In the genomic region with DNA sequence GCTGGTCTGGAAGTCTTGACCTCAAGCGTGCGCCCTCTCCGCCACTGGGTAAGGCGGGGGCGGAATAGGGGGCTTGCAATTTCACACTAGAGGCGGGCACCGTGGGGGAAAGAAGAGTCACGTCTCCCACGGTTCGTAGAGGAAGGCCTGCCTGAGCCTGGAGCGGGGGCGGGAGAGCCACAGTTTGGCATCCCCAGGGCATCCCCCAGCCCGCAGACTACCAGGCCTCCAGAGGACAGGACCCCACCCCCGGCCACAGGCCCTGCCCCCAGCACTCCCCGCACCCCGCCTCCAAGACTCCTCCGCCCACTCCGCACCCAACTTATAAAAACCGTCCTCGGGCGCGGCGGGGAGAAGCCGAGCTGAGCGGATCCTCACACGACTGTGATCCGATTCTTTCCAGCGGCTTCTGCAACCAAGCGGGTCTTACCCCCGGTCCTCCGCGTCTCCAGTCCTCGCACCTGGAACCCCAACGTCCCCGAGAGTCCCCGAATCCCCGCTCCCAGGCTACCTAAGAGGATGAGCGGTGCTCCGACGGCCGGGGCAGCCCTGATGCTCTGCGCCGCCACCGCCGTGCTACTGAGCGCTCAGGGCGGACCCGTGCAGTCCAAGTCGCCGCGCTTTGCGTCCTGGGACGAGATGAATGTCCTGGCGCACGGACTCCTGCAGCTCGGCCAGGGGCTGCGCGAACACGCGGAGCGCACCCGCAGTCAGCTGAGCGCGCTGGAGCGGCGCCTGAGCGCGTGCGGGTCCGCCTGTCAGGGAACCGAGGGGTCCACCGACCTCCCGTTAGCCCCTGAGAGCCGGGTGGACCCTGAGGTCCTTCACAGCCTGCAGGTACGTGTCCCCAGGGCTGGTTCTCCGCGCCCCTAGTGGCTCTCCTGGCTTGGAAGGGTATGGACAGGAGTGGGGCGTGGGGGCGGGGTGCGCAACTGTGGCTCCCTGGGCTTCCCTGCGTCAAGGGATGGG, we compare ENCODE assay signal across 9 cellular contexts. TPM values are rescaled to one million over a fixed set of nuclear protein-coding genes. Genes with fewer than 3 reads are reported as not detected.
DNase-seq lines count a peak whose midpoint lies in the region; ATAC-seq, FAIRE-seq and TF ChIP-seq lines count a peak whose summit lies in the region.
"Had no signal": no experiment of that assay in that cellular context is flagged by ENCODE, and none has a peak within 500 bp of the region (broad histone marks: within the 10 kb centered on the region; RNA-seq: fewer than 3 reads in every experiment).

A gene with protein sequence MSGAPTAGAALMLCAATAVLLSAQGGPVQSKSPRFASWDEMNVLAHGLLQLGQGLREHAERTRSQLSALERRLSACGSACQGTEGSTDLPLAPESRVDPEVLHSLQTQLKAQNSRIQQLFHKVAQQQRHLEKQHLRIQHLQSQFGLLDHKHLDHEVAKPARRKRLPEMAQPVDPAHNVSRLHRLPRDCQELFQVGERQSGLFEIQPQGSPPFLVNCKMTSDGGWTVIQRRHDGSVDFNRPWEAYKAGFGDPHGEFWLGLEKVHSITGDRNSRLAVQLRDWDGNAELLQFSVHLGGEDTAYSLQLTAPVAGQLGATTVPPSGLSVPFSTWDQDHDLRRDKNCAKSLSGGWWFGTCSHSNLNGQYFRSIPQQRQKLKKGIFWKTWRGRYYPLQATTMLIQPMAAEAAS (plus strand): TSS at position 353 of the 969 bp plus-strand sequence. CDS start 167 bp downstream, at position 520.

- in situ Hi-C loops in HepG2 (cut with HindIII; ENCODE audit: extremely low pct_ligation_motif_present, low pct_unique_long_range_greater_than_20kb) = no loop called here

- FAIRE-seq in HepG2 (lab: Jason Lieb, UNC) = no peak

- no peaks in the 10 kb centered on the region; a peak in 1 of 5 replicates for H3K36me3 ChIP-seq in HepG2 (replicated peaks in 1 of 2; ENCODE audit: control insufficient read depth in 1 of 2, insufficient read depth in 2 of 2, low read length in 2 of 2)

- no peak for TF ChIP-seq RAD21 in HepG2 (CRISPR knock-in tag; IDR thresholded peaks at IDR 0.05)

- H3K79me2 ChIP-seq in HepG2 (ENCODE audit: insufficient read depth, low read length) = no peaks in the 10 kb centered on the region

- peak in 2 of 3 experiments; percentile 30 to 35 for DNase-seq in NCI-H1417 (lab: John Stamatoyannopoulos, UW)
- DNase-seq in NCI-H1417 treated with DMSO at 0.1 percent for 48 hours (lab: John Stamatoyannopoulos, UW) = no peak
- peak; percentile 92 for DNase-seq in activated CD4-positive, alpha-beta T cell treated with anti-CD3 and anti-CD28 coated beads, Interleukin-2, amount 10 ng/mL, durations not matched to agents 24 days and 14 days
- DNase-seq in dermis blood vessel endothelial cell = peak; percentile 72
- DNase-seq in HepG2 (ENCODE audit: low spot score) = no peak
- peak; percentile 61 for DNase-seq in stimulated activated CD4-positive, alpha-beta T cell treated with anti-CD3 and anti-CD28 coated beads, Interleukin-4, amount 100 ng/mL, for 1 hour
- no peak for DNase-seq in GF-D8 (lab: John Stamatoyannopoulos, UW)
- DNase-seq: DND-41 had no signal

- peak; percentile 67 for ATAC-seq in HepG2
- no peak for ATAC-seq in HG02884 (IDR thresholded peaks at IDR 0.05; ENCODE audit: unreplicated experiment)

- H3K27ac Mint-ChIP-seq in activated CD4-positive, alpha-beta T cell treated with anti-CD3 and anti-CD28 coated beads, Interleukin-2, amount 10 ng/mL, durations not matched to agents 24 days and 14 days = peak within 1 kb of the TSS; percentile 64

- peaks cover 67% of the 10 kb centered on the region for H3K4me1 ChIP-seq in HepG2 (ENCODE audit: insufficient read depth, low read length)

- peaks cover 22% of the 10 kb centered on the region for H3K4me1 Mint-ChIP-seq in activated CD4-positive, alpha-beta T cell treated with anti-CD3 and anti-CD28 coated beads, Interleukin-2, amount 10 ng/mL, durations not matched to agents 24 days and 14 days

- TF ChIP-seq POLR2A in HepG2 (IDR thresholded peaks at IDR 0.05; ENCODE audit: insufficient read depth in 1 of 2, low read depth in 2 of 2, low read length in 2 of 2) = peak; percentile 61 to 92; a peak in 3 of 4 replicates

- H3K27me3 Mint-ChIP-seq in activated CD4-positive, alpha-beta T cell treated with anti-CD3 and anti-CD28 coated beads, Interleukin-2, amount 10 ng/mL, durations not matched to agents 24 days and 14 days = peaks cover 23% of the 10 kb centered on the region

- CTCF ChIA-PET in HepG2 (lab: Yijun Ruan, JAX; ENCODE audit: low intra/inter-chr PET ratio, low total read pairs) = no interaction called here

- H3K36me3 Mint-ChIP-seq in activated CD4-positive, alpha-beta T cell treated with anti-CD3 and anti-CD28 coated beads, Interleukin-2, amount 10 ng/mL, durations not matched to agents 24 days and 14 days (ENCODE audit: low read depth) = peaks cover 1% of the 10 kb centered on the region

- peak within 1 kb of the TSS; percentile 83 for H3K4me3 Mint-ChIP-seq in activated CD4-positive, alpha-beta T cell treated with anti-CD3 and anti-CD28 coated beads, Interleukin-2, amount 10 ng/mL, durations not matched to agents 24 days and 14 days

- intact Hi-C loops in activated CD4-positive, alpha-beta T cell treated with anti-CD3 and anti-CD28 coated beads, Interleukin-2, amount 10 ng/mL, durations not matched to agents 24 days and 14 days (cut with micrococcal nuclease) = loop anchor here (1.0 kb wide), 1 partner anchor 26 kb away; the partner anchor contains the start of gene RAB11B
- intact Hi-C loops in HepG2 (cut with micrococcal nuclease; ENCODE audit: unreplicated experiment) = no loop called here

- no peak within 1 kb of the TSS for H2AFZ ChIP-seq in HepG2 (ENCODE audit: low read length)

- WGBS in HepG2 (ENCODE audit: low lambda C conversion rate) = 16% methylated on average over 16 of the region's 81 CpGs

- no peaks in the 10 kb centered on the region for H3K9me3 ChIP-seq in HepG2 (ENCODE audit: low read length)

- no peaks in the 10 kb centered on the region for H3K9me3 Mint-ChIP-seq in activated CD4-positive, alpha-beta T cell treated with anti-CD3 and anti-CD28 coated beads, Interleukin-2, amount 10 ng/mL, durations not matched to agents 24 days and 14 days

- peak within 1 kb of the TSS; percentile 75 for H3K9ac ChIP-seq in HepG2 (ENCODE audit: insufficient read depth, low read depth, low read length)

- TF ChIP-seq CTCF in HepG2 (CRISPR knock-in tag; IDR thresholded peaks at IDR 0.05) = peak; percentile 4; the same call in 1 of the 2 replicates

- H3K27me3 ChIP-seq in HepG2 (ENCODE audit: control insufficient read depth in 1 of 2, insufficient read depth in 2 of 2, low read length in 2 of 2) = peaks cover 0 to 3% of the 10 kb centered on the region in 2 experiments; a peak in 1 of 5 replicates

- TF ChIP-seq EP300 in HepG2 (IDR thresholded peaks at IDR 0.05; ENCODE audit: low read depth in 2 of 2, low read length in 2 of 2) (no peak), HepG2 (CRISPR knock-in tag; IDR thresholded peaks at IDR 0.05; ENCODE audit: borderline replicate concordance) (no peak)

- BruUV-seq in HepG2 (replicated peaks; lab: Mats Ljungman, UMichigan) = TSS peak; percentile 76

- POLR2A ChIA-PET in HepG2 (lab: Yijun Ruan, JAX) = interaction anchor here (0.6 to 5.1 kb wide), 10 partner anchors 8 to 159 kb away, joined by 3 to 33 read pairs (median 4); partner anchors contain the start of genes MARCHF2 and RAB11B

- peak within 1 kb of the TSS; percentile 95 for H3K4me2 ChIP-seq in HepG2 (ENCODE audit: low read depth, low read length)

- H3K4me3 ChIP-seq in HepG2 (replicated peaks in 1 of 3; ENCODE audit: insufficient read depth in 1 of 3, low read depth in 2 of 3, low read length in 3 of 3) = peak within 1 kb of the TSS; percentile 56 to 79 (median 74); a peak in 5 of 6 replicates

- H4K20me1 ChIP-seq in HepG2 (ENCODE audit: insufficient read depth, low read length) = no peaks in the 10 kb centered on the region

- H3K27ac ChIP-seq in HepG2 (ENCODE audit: extremely low read length, insufficient read depth, low read length) = peak within 1 kb of the TSS; percentile 64

TF ChIP-seq in HepG2, 621 proteins besides CTCF, POLR2A, EP300 and RAD21 (continues in another document):
- no peak for TF ChIP-seq ELF3 (CRISPR knock-in tag; IDR thresholded peaks at IDR 0.05)
- TF ChIP-seq POLR2AphosphoS5 (IDR thresholded peaks at IDR 0.05; ENCODE audit: low read depth, low read length) = peak; percentile 87
- TF ChIP-seq ZNF768 (CRISPR knock-in tag; IDR thresholded peaks at IDR 0.05) = peak; percentile 72; the same call in 1 of the 2 replicates
- no peak for TF ChIP-seq ZNF30 (CRISPR knock-in tag; IDR thresholded peaks at IDR 0.05)
- TF ChIP-seq REPIN1 (CRISPR knock-in tag; IDR thresholded peaks at IDR 0.05; ENCODE audit: borderline replicate concordance, low read depth) = 0 out of 2 replicates have a peak, but pooled peaks have one; percentile 42
- no peak for TF ChIP-seq ZNF792 (CRISPR knock-in tag; IDR thresholded peaks at IDR 0.05)

RNA-seq across cellular contexts. Expression of the gene that starts here (rescaled TPM):
- total RNA-seq in activated CD4-positive, alpha-beta T cell treated with anti-CD3 and anti-CD28 coated beads, Interleukin-2, amount 10 ng/mL, durations not matched to agents 24 days and 14 days = 4.0 and 4.1 TPM in 2 replicates
- total RNA-seq in dermis blood vessel endothelial cell = 4.3 and 8.7 TPM in 2 replicates
- total RNA-seq in HepG2 (2016; rRNA removed; fragmentation: Illumina TruSeq; extraction: Trizol) = 0.20 and 0.80 TPM in 2 replicates
- 0.10 and 0.35 TPM in 2 replicates for total RNA-seq in HepG2 (2016; cell fraction: cytosol; rRNA removed; fragmentation: Illumina TruSeq; extraction: Trizol; ENCODE audit: low read depth)
- total RNA-seq in HepG2 (2016; cell fraction: insoluble cytoplasmic fraction; rRNA removed; fragmentation: Illumina TruSeq; extraction: Trizol) = 0.27 and 0.80 TPM in 2 replicates
- total RNA-seq in HepG2 (2016; cell fraction: membrane; rRNA removed; fragmentation: Illumina TruSeq; extraction: Trizol) = 0.48 and 0.71 TPM in 2 replicates
- total RNA-seq in HepG2 (2016; cell fraction: nucleus; rRNA removed; fragmentation: Illumina TruSeq; extraction: Trizol) = 0.78 and 1.6 TPM in 2 replicates
- 21.7 and 39.9 TPM in 2 replicates for polyA plus RNA-seq in HepG2 (2011; rRNA removed)
- 24.1 and 25.1 TPM in 2 replicates for polyA plus RNA-seq in HepG2 (2011; cell fraction: cytosol; rRNA removed)
- 62.7 and 74.1 TPM in 2 replicates for polyA plus RNA-seq in HepG2 (2011; cell fraction: nucleus; rRNA removed)
- polyA plus RNA-seq in HepG2 (2012) = 15.1 and 16.8 TPM in 2 replicates
- polyA plus RNA-seq in HepG2 (2016; cell fraction: cytosol; fragmentation: Illumina TruSeq; extraction: Trizol; ENCODE audit: low read depth) = 0.22 and 0.23 TPM in 2 replicates
- polyA plus RNA-seq in HepG2 (2016; cell fraction: insoluble cytoplasmic fraction; fragmentation: Illumina TruSeq; extraction: Trizol; ENCODE audit: low read depth) = 0.29 and 0.58 TPM in 2 replicates
- 0.19 TPM in 2 replicates for polyA plus RNA-seq in HepG2 (2016; cell fraction: membrane; fragmentation: Illumina TruSeq; extraction: Trizol; ENCODE audit: low read depth)
- polyA plus RNA-seq in HepG2 (2016; cell fraction: nucleus; fragmentation: Illumina TruSeq; extraction: Trizol; ENCODE audit: insufficient read depth, low read depth) = 2.5 and 3.1 TPM in 2 replicates
- 0.14 and 19.3 TPM in 2 replicates for polyA minus RNA-seq in HepG2 (2011; rRNA and poly(A)+ RNA removed; ENCODE audit: low replicate concordance)
- 14.2 and 17.5 TPM in 2 replicates for polyA minus RNA-seq in HepG2 (2011; cell fraction: cytosol; rRNA and poly(A)+ RNA removed)
- 14.4 and 18.8 TPM in 2 replicates for polyA minus RNA-seq in HepG2 (2011; cell fraction: nucleus; rRNA and poly(A)+ RNA removed)

Comparison
In these comparisons a context has a peak if more than half of its experiments do, and no peak if none do; other contexts are left out.
1. DNase-seq: peak in NCI-H1417 (2 of 3), activated CD4-positive, alpha-beta T cell treated with anti-CD3 and anti-CD28 coated beads, Interleukin-2, amount 10 ng/mL, durations not matched to agents 24 days and 14 days (single experiment), dermis blood vessel endothelial cell (single experiment) and stimulated activated CD4-positive, alpha-beta T cell treated with anti-CD3 and anti-CD28 coated beads, Interleukin-4, amount 100 ng/mL, for 1 hour (single experiment); none in NCI-H1417 treated with DMSO at 0.1 percent for 48 hours (single experiment), HepG2 (single experiment) and GF-D8 (single experiment).